Comparison of ENCODE assay signal across 14 cellular contexts in genomic region chr3:125403789-125404188, GRCh38. TPM values are rescaled to one million over a fixed set of nuclear protein-coding genes. Genes with fewer than 3 reads are reported as not detected.
DNase-seq lines count a peak whose midpoint lies in the region; ATAC-seq lines count a peak whose summit lies in the region.
"Had no signal": no experiment of that assay in that cellular context is flagged by ENCODE, and none has a peak within 500 bp of the region (broad histone marks: within the 10 kb centered on the region; RNA-seq: fewer than 3 reads in every experiment).

No MANE protein-coding gene starts in this region.

- ATAC-seq in GM21529 (IDR thresholded peaks at IDR 0.05; ENCODE audit: unreplicated experiment) = no peak
- ATAC-seq: pancreas had no signal

- peak; percentile 20 for DNase-seq in NOMO-1 treated with DMSO at 0.1 percent for 48 hours (lab: John Stamatoyannopoulos, UW; ENCODE audit: unreplicated experiment)
- DNase-seq in NOMO-1 treated with dmso at 0.1 percent for 144 hours (lab: John Stamatoyannopoulos, UW; ENCODE audit: unreplicated experiment) = no peak
- DNase-seq in NCI-H226 = peak; percentile 42
- DNase-seq in dedifferentiated amniotic fluid mesenchymal stem cell (ENCODE audit: extremely low spot score) = peak; percentile 81
- peak; percentile 47 for DNase-seq in renal cortical epithelial cell (ENCODE audit: low read depth)
- DNase-seq in DMS 273 treated with DMSO at 0.1 percent for 48 hours (lab: John Stamatoyannopoulos, UW) = no peak
- no peak for DNase-seq in NCI-H510A treated with DMSO at 0.1 percent for 48 hours (lab: John Stamatoyannopoulos, UW)
- DNase-seq: activated T-cell treated with anti-CD3 and anti-CD28 coated beads, Interleukin-2, amount 50 U/mL, for 24 hours; Calu3; dermis blood vessel endothelial cell; pancreas; T-helper 1 cell; tibial artery had no signal

RNA-seq across cellular contexts. Expression of gene ZNF148, which starts 28.7 kb away (rescaled TPM):
- total RNA-seq in renal cortical epithelial cell = 28.3 and 51.8 TPM in 2 replicates

Comparison
In these comparisons a context has a peak if more than half of its experiments do, and no peak if none do; other contexts are left out.
1. DNase-seq: peak in NOMO-1 treated with DMSO at 0.1 percent for 48 hours (single experiment), NCI-H226 (single experiment), dedifferentiated amniotic fluid mesenchymal stem cell (single experiment) and renal cortical epithelial cell (single experiment); none in NOMO-1 treated with dmso at 0.1 percent for 144 hours (single experiment), DMS 273 treated with DMSO at 0.1 percent for 48 hours (single experiment) and NCI-H510A treated with DMSO at 0.1 percent for 48 hours (single experiment).